Comparison of ENCODE assay signal across 8 cellular contexts in the genomic region with DNA sequence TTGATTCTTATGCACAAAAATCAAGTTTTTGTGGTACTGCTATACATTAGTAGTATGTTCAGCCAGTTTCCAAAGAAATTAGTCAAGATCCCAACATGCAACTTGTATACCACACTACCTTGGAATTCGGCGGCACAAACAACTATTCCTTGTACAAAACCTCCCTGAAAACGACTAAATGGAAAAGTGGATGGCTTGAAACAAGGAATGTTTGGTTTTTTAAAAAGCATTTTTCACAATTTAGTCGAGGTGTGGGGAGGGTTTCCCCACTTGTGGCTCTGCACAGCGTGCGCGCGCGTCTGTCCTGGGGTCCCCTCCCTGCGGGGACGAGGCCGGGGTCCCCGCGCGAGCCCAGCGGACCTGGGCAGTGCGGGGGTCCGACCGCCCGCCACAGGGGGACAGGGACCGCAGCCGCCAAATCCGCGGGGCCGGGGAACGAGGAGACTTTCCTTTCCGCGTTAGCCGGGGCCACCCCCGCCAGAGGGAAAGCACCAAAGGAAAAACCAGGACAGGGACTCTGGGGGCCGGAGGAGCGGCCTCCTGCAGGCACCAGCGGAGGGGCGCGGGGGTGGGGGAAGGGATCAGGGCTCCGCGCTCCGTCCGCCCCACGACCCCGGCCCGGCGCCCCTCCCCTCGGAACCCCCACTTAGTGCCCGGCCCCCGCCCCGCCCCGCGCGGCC. TPM values are rescaled to one million over a fixed set of nuclear protein-coding genes. Genes with fewer than 3 reads are reported as not detected.
DNase-seq lines count a peak whose midpoint lies in the region; ATAC-seq, FAIRE-seq and TF ChIP-seq lines count a peak whose summit lies in the region.

No MANE protein-coding gene starts in this region.

- H3K4me1 ChIP-seq in A549 (peaks cover 41% of the 10 kb centered on the region), mucosa of stomach (ENCODE audit: control insufficient read depth, insufficient read depth, low read length) (peaks cover 30% of the 10 kb centered on the region)

- H3K4me3 ChIP-seq in A549, result peak overlapping the region; percentile 89
- peak overlapping the region; percentile 73 for H3K4me3 ChIP-seq in GM12875 (ENCODE audit: low read depth, low read length)
- peak overlapping the region; percentile 62 for H3K4me3 ChIP-seq in mucosa of stomach (ENCODE audit: low read length)

- TF ChIP-seq CTCF in A549 (IDR thresholded peaks at IDR 0.05) (no peak), GM12875 (IDR thresholded peaks at IDR 0.05; ENCODE audit: borderline replicate concordance, insufficient read depth, low read depth, low read length) (no peak), RWPE1 (conservative IDR thresholded peaks at IDR 0.05; ENCODE audit: low read depth) (no peak)

- TF ChIP-seq RAD21 in A549 (conservative IDR thresholded peaks at IDR 0.05 in 1 of 2, IDR thresholded peaks at IDR 0.05 in 1 of 2), result no peak

- CTCF ChIA-PET in A549 (lab: Yijun Ruan, JAX) (no interaction called here), RWPE1 (lab: Yijun Ruan, JAX) (no interaction called here)

- no peaks in the 10 kb centered on the region for H3K9me3 ChIP-seq in A549
- no peaks in the 10 kb centered on the region for H3K9me3 ChIP-seq in mucosa of stomach (ENCODE audit: control insufficient read depth, low read length)

- H3K36me3 ChIP-seq in mucosa of stomach (ENCODE audit: control insufficient read depth, insufficient read depth, low read length), result no peaks in the 10 kb centered on the region

- TF ChIP-seq EP300 in A549 (IDR thresholded peaks at IDR 0.05), result no peak

- DNase-seq in A549 (ENCODE audit: low read depth in 1 of 2, low spot score in 1 of 2) (no peak), RWPE1 (ENCODE audit: low spot score) (peak; percentile 55), epidermal melanocyte (ENCODE audit: insufficient read length, low spot score) (peak; percentile 48), Ammon's horn (ENCODE audit: low spot score) (no peak), OCI-M1 (lab: John Stamatoyannopoulos, UW) (no peak)

- no peak for TF ChIP-seq POLR2A in A549 (IDR thresholded peaks at IDR 0.05; ENCODE audit: low read length)

- no peak for FAIRE-seq in A549 (lab: Jason Lieb, UNC)

- peak overlapping the region; percentile 79 for H3K4me2 ChIP-seq in A549

- POLR2A ChIA-PET in A549 (lab: Yijun Ruan, JAX) (interaction anchor here (1.0 kb wide), 1 partner anchor 146 kb away, joined by 3 read pairs; no protein-coding TSS in a partner anchor), RWPE1 (lab: Yijun Ruan, JAX; ENCODE audit: low non-redundant PET) (no interaction called here)

- H3K9ac ChIP-seq in mucosa of stomach (ENCODE audit: low read length), result peak overlapping the region; percentile 81

- peak; percentile 54 to 62 for ATAC-seq in A549
- ATAC-seq in HG02759 (IDR thresholded peaks at IDR 0.05; ENCODE audit: unreplicated experiment), result peak; percentile 24

- WGBS in A549 (ENCODE audit: missing lambda C conversion rate), result 7% methylated on average over 12 of the region's 50 CpGs

- no peaks in the 10 kb centered on the region for H3K27me3 ChIP-seq in mucosa of stomach (ENCODE audit: control insufficient read depth, insufficient read depth, low read length)

- H3K27ac ChIP-seq in A549 (peak overlapping the region; percentile 95 to 100), RWPE1 (peak overlapping the region; percentile 84)

TF ChIP-seq in A549, 52 proteins besides CTCF, POLR2A, EP300 and RAD21:
- no peak for TF ChIP-seq CEBPB (IDR thresholded peaks at IDR 0.05)
- TF ChIP-seq CBX2 (IDR thresholded peaks at IDR 0.05; ENCODE audit: borderline replicate concordance, low read depth), result no peak
- no peak for TF ChIP-seq ZFP36 (IDR thresholded peaks at IDR 0.05; ENCODE audit: borderline replicate concordance, partially characterized antibody)
- TF ChIP-seq HDAC2 (IDR thresholded peaks at IDR 0.05), result no peak
- TF ChIP-seq ZC3H11A (IDR thresholded peaks at IDR 0.05), result no peak
- no peak for TF ChIP-seq MAFK (IDR thresholded peaks at IDR 0.05; ENCODE audit: partially characterized antibody)
- TF ChIP-seq TP53 (CRISPR knock-in tag; IDR thresholded peaks at IDR 0.05), result no peak
- no peak for TF ChIP-seq USF2 (IDR thresholded peaks at IDR 0.05)
- no peak for TF ChIP-seq EHMT2 (IDR thresholded peaks at IDR 0.05; ENCODE audit: low read depth)
- TF ChIP-seq RFX5 (IDR thresholded peaks at IDR 0.05), result no peak
- no peak for TF ChIP-seq FOSL2 (IDR thresholded peaks at IDR 0.05)
- TF ChIP-seq FOSL2 (CRISPR knock-in tag; IDR thresholded peaks at IDR 0.05), result no peak
- TF ChIP-seq MAX (IDR thresholded peaks at IDR 0.05), result no peak
- TF ChIP-seq, protein P1, sequence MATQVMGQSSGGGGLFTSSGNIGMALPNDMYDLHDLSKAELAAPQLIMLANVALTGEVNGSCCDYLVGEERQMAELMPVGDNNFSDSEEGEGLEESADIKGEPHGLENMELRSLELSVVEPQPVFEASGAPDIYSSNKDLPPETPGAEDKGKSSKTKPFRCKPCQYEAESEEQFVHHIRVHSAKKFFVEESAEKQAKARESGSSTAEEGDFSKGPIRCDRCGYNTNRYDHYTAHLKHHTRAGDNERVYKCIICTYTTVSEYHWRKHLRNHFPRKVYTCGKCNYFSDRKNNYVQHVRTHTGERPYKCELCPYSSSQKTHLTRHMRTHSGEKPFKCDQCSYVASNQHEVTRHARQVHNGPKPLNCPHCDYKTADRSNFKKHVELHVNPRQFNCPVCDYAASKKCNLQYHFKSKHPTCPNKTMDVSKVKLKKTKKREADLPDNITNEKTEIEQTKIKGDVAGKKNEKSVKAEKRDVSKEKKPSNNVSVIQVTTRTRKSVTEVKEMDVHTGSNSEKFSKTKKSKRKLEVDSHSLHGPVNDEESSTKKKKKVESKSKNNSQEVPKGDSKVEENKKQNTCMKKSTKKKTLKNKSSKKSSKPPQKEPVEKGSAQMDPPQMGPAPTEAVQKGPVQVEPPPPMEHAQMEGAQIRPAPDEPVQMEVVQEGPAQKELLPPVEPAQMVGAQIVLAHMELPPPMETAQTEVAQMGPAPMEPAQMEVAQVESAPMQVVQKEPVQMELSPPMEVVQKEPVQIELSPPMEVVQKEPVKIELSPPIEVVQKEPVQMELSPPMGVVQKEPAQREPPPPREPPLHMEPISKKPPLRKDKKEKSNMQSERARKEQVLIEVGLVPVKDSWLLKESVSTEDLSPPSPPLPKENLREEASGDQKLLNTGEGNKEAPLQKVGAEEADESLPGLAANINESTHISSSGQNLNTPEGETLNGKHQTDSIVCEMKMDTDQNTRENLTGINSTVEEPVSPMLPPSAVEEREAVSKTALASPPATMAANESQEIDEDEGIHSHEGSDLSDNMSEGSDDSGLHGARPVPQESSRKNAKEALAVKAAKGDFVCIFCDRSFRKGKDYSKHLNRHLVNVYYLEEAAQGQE (IDR thresholded peaks at IDR 0.05), result no peak
- TF ChIP-seq NPAS2 (CRISPR knock-in tag; IDR thresholded peaks at IDR 0.05; ENCODE audit: borderline replicate concordance), result no peak
- no peak for TF ChIP-seq ESRRA (IDR thresholded peaks at IDR 0.05; ENCODE audit: borderline replicate concordance, low read length)

RNA-seq across cellular contexts. Expression of gene SOCS6, which starts 0.5 kb away (rescaled TPM):
- polyA plus RNA-seq in A549 (2011; rRNA removed) (72.1 and 88.2 TPM in 2 replicates), A549 (2017; fragmentation: RNase III; extraction: RNeasy Plus Mini Kit Qiagen cat#74134 plus additional on column Dnase treatment) (29.8 to 36.5 TPM (median 31.2 TPM) in 3 replicates)
- 26.2 and 34.1 TPM in 2 replicates for polyA plus RNA-seq in A549 (2012; cell fraction: cytosol; rRNA removed)
- 25.7 and 26.8 TPM in 2 replicates for polyA plus RNA-seq in A549 (2012; cell fraction: nucleus; rRNA removed)
- 137 and 146 TPM in 2 replicates for polyA minus RNA-seq in A549 (2011; rRNA and poly(A)+ RNA removed)

Comparison
In these comparisons a context has a peak if more than half of its experiments do, and no peak if none do; other contexts are left out.
1. DNase-seq: peak in RWPE1 (single experiment) and epidermal melanocyte (single experiment); none in A549 (0 of 2), Ammon's horn (single experiment) and OCI-M1 (single experiment).
2. Peak in every context shown above with its lines, with median percentiles within 50 percentile points of each other: H3K4me3 ChIP-seq.